15 cellular contexts compared by ENCODE assay signal in the genomic region with DNA sequence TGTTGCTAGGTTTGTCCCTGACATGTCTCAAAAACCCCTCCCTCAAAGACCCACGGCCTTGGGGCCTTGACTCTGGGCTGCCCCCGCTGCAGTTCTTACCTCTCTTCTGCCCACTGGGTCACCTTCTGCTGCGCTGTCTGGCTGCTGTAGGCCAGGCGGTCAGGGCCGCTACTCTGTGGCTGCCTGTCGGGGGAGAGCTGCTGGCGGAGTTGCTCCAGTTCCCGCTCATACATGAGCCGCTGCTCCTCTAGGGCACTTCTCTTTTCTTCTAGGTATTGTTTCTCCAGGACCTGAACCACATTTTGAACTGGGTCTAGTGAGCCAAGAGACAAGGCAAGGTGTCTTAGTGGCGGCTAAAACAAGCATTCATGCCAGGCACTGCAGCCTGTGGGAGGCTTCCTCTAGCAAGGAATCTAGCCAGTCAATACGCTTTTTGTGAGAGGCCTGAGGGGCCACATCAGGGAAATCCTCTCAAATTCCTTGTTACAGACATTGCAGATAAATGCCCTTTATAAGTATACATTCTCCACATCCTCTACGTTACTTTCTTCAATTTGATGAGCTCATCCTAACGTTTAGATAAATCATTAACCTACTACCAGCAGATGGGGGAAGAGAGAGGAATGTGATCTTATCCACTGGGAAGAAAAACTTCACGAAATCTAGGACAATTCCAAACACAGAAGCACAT.
A peak's percentile ranks its signal among the peaks of the same experiment; 100 is the strongest.
DNase-seq lines count a peak whose midpoint lies in the region; ATAC-seq, FAIRE-seq and TF ChIP-seq lines count a peak whose summit lies in the region.
"Had no signal": no experiment of that assay in that cellular context is flagged by ENCODE, and none has a peak within 500 bp of the region (broad histone marks: within the 10 kb centered on the region; RNA-seq: fewer than 3 reads in every experiment).

No MANE protein-coding gene starts in this region.

- in situ Hi-C loops in GM23248 (cut with MboI), result no loop called here

- H4K20me1 ChIP-seq in GM23248 (ENCODE audit: insufficient read depth), result no peaks in the 10 kb centered on the region

- no peak overlapping the region for H3K27ac ChIP-seq in GM23248
- H3K27ac ChIP-seq: prostate gland had no signal

- H3K36me3 ChIP-seq in GM23248 (ENCODE audit: low read depth), result peaks cover 27% of the 10 kb centered on the region
- H3K36me3 ChIP-seq: prostate gland had no signal

- no peaks in the 10 kb centered on the region for H3K9me2 ChIP-seq in GM23248 (ENCODE audit: insufficient read depth)

- DNase-seq in GM23248, result peak; percentile 23
- DNase-seq in RCC 7860 (ENCODE audit: low spot score), result peak; percentile 88
- DNase-seq in fibroblast of the aortic adventitia (ENCODE audit: low read depth), result peak; percentile 31
- no peak for DNase-seq in osteocyte (ENCODE audit: extremely low spot score, unreplicated experiment)
- no peak for DNase-seq in NCI-H2107 treated with DMSO at 0.1 percent for 48 hours (lab: John Stamatoyannopoulos, UW; ENCODE audit: unreplicated experiment)
- DNase-seq in NOMO-1 (lab: John Stamatoyannopoulos, UW; ENCODE audit: unreplicated experiment in 2 of 2), result no peak
- DNase-seq in cortex of kidney (lab: John Stamatoyannopoulos, UW), result no peak
- DNase-seq: activated CD4-positive, alpha-beta T cell treated with anti-CD3 and anti-CD28 coated beads, Interleukin-2, amount 50 U/mL, for 48 hours; activated naive CD4-positive, alpha-beta T cell treated with Interleukin-2 at 50 U/mL for 16 hours; cerebellar nuclear complex; DMS79 treated with DMSO at 0.1 percent for 48 hours; NCI-H774 had no signal

- H3K27me3 Mint-ChIP-seq in osteocyte (ENCODE audit: unreplicated experiment), result no peaks in the 10 kb centered on the region

- no peaks in the 10 kb centered on the region for H3F3A ChIP-seq in GM23248 (ENCODE audit: insufficient read depth)

- H3K4me2 ChIP-seq in GM23248 (ENCODE audit: unreplicated experiment), result no peak overlapping the region

- no peak overlapping the region for H3K9ac ChIP-seq in GM23248

- peaks cover 9% of the 10 kb centered on the region for H3K4me1 Mint-ChIP-seq in osteocyte (ENCODE audit: unreplicated experiment)

- H3K4me1 ChIP-seq in GM23248 (ENCODE audit: insufficient read depth), result no peaks in the 10 kb centered on the region
- H3K4me1 ChIP-seq: prostate gland had no signal

- no peaks in the 10 kb centered on the region for H3K79me2 ChIP-seq in GM23248 (ENCODE audit: insufficient read depth)

- H3K4me3 ChIP-seq in GM23248 (no peak overlapping the region), fibroblast of the aortic adventitia (ENCODE audit: low read depth, low read length) (no peak overlapping the region)
- H3K4me3 ChIP-seq: prostate gland had no signal

- FAIRE-seq in RCC 7860 (lab: Jason Lieb, UNC), result peak; percentile 93
- FAIRE-seq: frontal cortex had no signal

- H3K9me3 Mint-ChIP-seq in osteocyte (ENCODE audit: unreplicated experiment), result no peaks in the 10 kb centered on the region

- WGBS in GM23248 (ENCODE audit: low coverage in 1 of 2, low lambda C conversion rate in 2 of 2, missing lambda C conversion rate in 2 of 2), 2 experiments, result 86% methylated on average over 14 of the region's 14 CpGs

- H3K36me3 Mint-ChIP-seq in osteocyte (ENCODE audit: unreplicated experiment), result peaks cover 26% of the 10 kb centered on the region

- no peaks in the 10 kb centered on the region for H3K27me3 ChIP-seq in GM23248 (replicated peaks; ENCODE audit: insufficient read depth)

- no peak overlapping the region for H2AFZ ChIP-seq in GM23248

- no peaks in the 10 kb centered on the region for H3K9me3 ChIP-seq in GM23248 (ENCODE audit: low read depth)
- H3K9me3 ChIP-seq: prostate gland had no signal

- ATAC-seq in HG03280 (IDR thresholded peaks at IDR 0.05; ENCODE audit: unreplicated experiment), result no peak

- TF ChIP-seq CTCF in fibroblast of the aortic adventitia (IDR thresholded peaks at IDR 0.05; ENCODE audit: insufficient read depth, low read length), result no peak
- TF ChIP-seq CTCF in osteocyte (IDR thresholded peaks at IDR 0.05), result peak; percentile 27

- peak overlapping the region; percentile 42 for H3K27ac Mint-ChIP-seq in osteocyte (ENCODE audit: unreplicated experiment)

- H3K4me3 Mint-ChIP-seq in osteocyte (ENCODE audit: unreplicated experiment), result no peak overlapping the region

Comparison
In these comparisons a context has a peak if more than half of its experiments do, and no peak if none do; other contexts are left out.
1. DNase-seq: peak in GM23248 (single experiment), RCC 7860 (single experiment) and fibroblast of the aortic adventitia (single experiment); none in osteocyte (single experiment), NCI-H2107 treated with DMSO at 0.1 percent for 48 hours (single experiment), NOMO-1 (0 of 2) and cortex of kidney (single experiment).